ENCODE assay signal across 1 cellular context in genomic region chr7:37916673-37917660, GRCh38.
A peak's percentile ranks its signal among the peaks of the same experiment; 100 is the strongest.
TF ChIP-seq lines count a peak whose summit lies in the region.

Gene SFRP4, minus strand, starts transcription at chr7:37916817. Its CDS starts 280 bp downstream, at chr7:37916537.

TF ChIP-seq in HEK293, 187 proteins besides CTCF, POLR2A, EP300 and RAD21 (continued from another document and continues in another):
- TF ChIP-seq, protein P1, sequence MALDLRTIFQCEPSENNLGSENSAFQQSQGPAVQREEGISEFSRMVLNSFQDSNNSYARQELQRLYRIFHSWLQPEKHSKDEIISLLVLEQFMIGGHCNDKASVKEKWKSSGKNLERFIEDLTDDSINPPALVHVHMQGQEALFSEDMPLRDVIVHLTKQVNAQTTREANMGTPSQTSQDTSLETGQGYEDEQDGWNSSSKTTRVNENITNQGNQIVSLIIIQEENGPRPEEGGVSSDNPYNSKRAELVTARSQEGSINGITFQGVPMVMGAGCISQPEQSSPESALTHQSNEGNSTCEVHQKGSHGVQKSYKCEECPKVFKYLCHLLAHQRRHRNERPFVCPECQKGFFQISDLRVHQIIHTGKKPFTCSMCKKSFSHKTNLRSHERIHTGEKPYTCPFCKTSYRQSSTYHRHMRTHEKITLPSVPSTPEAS (tag by site-specific recombination; IDR thresholded peaks at IDR 0.05): no peak
- TF ChIP-seq KLF7 (tag by site-specific recombination; IDR thresholded peaks at IDR 0.05; ENCODE audit: borderline replicate concordance) (no peak), ZNF639 (tag by site-specific recombination; IDR thresholded peaks at IDR 0.05) (no peak), ZNF280C (tag by site-specific recombination; IDR thresholded peaks at IDR 0.05) (no peak), ZNF248 (tag by site-specific recombination; IDR thresholded peaks at IDR 0.05) (no peak), ZFP41 (tag by site-specific recombination; IDR thresholded peaks at IDR 0.05; ENCODE audit: borderline replicate concordance) (no peak), ZNF654 (tag by site-specific recombination; IDR thresholded peaks at IDR 0.05; ENCODE audit: low read depth) (peak; percentile 31), ZNF398 (tag by site-specific recombination; IDR thresholded peaks at IDR 0.05) (peak; percentile 46), ZNF600 (tag by site-specific recombination; IDR thresholded peaks at IDR 0.05) (no peak), ZNF133 (tag by site-specific recombination; IDR thresholded peaks at IDR 0.05) (no peak), ZNF23 (tag by site-specific recombination; IDR thresholded peaks at IDR 0.05; ENCODE audit: borderline replicate concordance) (no peak), ZNF24 (tag by site-specific recombination; IDR thresholded peaks at IDR 0.05) (no peak), ZNF785 (tag by site-specific recombination; IDR thresholded peaks at IDR 0.05) (no peak), ZNF670 (tag by site-specific recombination; IDR thresholded peaks at IDR 0.05; ENCODE audit: low read depth) (no peak), ZNF184 (tag by site-specific recombination; IDR thresholded peaks at IDR 0.05) (no peak), MEIS1 (CRISPR knock-in tag; IDR thresholded peaks at IDR 0.05; ENCODE audit: borderline replicate concordance) (no peak), ZNF548 (tag by site-specific recombination; IDR thresholded peaks at IDR 0.05) (no peak), IKZF3 (tag by site-specific recombination; IDR thresholded peaks at IDR 0.05) (peak; percentile 51), ZNF341 (tag by site-specific recombination; IDR thresholded peaks at IDR 0.05; ENCODE audit: low read depth) (peak; percentile 40; the same call in 1 of the 2 replicates), ZNF560 (tag by site-specific recombination; IDR thresholded peaks at IDR 0.05; ENCODE audit: borderline replicate concordance) (no peak), ZNF776 (tag by site-specific recombination; IDR thresholded peaks at IDR 0.05; ENCODE audit: borderline replicate concordance) (no peak), ZNF701 (tag by site-specific recombination; IDR thresholded peaks at IDR 0.05) (no peak), ZNF791 (tag by site-specific recombination; IDR thresholded peaks at IDR 0.05) (no peak), ZNF76 (tag by site-specific recombination; IDR thresholded peaks at IDR 0.05; ENCODE audit: borderline replicate concordance, low read depth) (0 out of 2 replicates have a peak, but pooled peaks have one; percentile 24), ZNF624 (tag by site-specific recombination; IDR thresholded peaks at IDR 0.05) (no peak), ZNF501 (tag by site-specific recombination; IDR thresholded peaks at IDR 0.05) (no peak), ZNF704 (tag by site-specific recombination; IDR thresholded peaks at IDR 0.05) (no peak), ZFHX2 (tag by site-specific recombination; conservative IDR thresholded peaks at IDR 0.05) (peak; percentile 4), ZNF544 (tag by site-specific recombination; IDR thresholded peaks at IDR 0.05) (no peak), MYNN (tag by site-specific recombination; IDR thresholded peaks at IDR 0.05; ENCODE audit: borderline replicate concordance) (no peak), BCL11B (tag by site-specific recombination; IDR thresholded peaks at IDR 0.05; ENCODE audit: low read depth) (no peak), OVOL3 (tag by site-specific recombination; IDR thresholded peaks at IDR 0.05) (no peak), ZNF2 (tag by site-specific recombination; IDR thresholded peaks at IDR 0.05) (no peak), ZNF169 (tag by site-specific recombination; IDR thresholded peaks at IDR 0.05) (no peak), ZNF777 (tag by site-specific recombination; IDR thresholded peaks at IDR 0.05; ENCODE audit: borderline replicate concordance) (peak; percentile 74; the same call in 1 of the 2 replicates), ZBTB26 (tag by site-specific recombination; optimal IDR thresholded peaks at IDR 0.05) (peak; percentile 88)
- TF ChIP-seq, protein P2, sequence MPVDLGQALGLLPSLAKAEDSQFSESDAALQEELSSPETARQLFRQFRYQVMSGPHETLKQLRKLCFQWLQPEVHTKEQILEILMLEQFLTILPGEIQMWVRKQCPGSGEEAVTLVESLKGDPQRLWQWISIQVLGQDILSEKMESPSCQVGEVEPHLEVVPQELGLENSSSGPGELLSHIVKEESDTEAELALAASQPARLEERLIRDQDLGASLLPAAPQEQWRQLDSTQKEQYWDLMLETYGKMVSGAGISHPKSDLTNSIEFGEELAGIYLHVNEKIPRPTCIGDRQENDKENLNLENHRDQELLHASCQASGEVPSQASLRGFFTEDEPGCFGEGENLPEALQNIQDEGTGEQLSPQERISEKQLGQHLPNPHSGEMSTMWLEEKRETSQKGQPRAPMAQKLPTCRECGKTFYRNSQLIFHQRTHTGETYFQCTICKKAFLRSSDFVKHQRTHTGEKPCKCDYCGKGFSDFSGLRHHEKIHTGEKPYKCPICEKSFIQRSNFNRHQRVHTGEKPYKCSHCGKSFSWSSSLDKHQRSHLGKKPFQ (tag by site-specific recombination; IDR thresholded peaks at IDR 0.05): no peak
- TF ChIP-seq, protein P3, sequence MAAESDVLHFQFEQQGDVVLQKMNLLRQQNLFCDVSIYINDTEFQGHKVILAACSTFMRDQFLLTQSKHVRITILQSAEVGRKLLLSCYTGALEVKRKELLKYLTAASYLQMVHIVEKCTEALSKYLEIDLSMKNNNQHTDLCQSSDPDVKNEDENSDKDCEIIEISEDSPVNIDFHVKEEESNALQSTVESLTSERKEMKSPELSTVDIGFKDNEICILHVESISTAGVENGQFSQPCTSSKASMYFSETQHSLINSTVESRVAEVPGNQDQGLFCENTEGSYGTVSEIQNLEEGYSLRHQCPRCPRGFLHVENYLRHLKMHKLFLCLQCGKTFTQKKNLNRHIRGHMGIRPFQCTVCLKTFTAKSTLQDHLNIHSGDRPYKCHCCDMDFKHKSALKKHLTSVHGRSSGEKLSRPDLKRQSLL (tag by site-specific recombination; IDR thresholded peaks at IDR 0.05): no peak
- TF ChIP-seq, protein P4, sequence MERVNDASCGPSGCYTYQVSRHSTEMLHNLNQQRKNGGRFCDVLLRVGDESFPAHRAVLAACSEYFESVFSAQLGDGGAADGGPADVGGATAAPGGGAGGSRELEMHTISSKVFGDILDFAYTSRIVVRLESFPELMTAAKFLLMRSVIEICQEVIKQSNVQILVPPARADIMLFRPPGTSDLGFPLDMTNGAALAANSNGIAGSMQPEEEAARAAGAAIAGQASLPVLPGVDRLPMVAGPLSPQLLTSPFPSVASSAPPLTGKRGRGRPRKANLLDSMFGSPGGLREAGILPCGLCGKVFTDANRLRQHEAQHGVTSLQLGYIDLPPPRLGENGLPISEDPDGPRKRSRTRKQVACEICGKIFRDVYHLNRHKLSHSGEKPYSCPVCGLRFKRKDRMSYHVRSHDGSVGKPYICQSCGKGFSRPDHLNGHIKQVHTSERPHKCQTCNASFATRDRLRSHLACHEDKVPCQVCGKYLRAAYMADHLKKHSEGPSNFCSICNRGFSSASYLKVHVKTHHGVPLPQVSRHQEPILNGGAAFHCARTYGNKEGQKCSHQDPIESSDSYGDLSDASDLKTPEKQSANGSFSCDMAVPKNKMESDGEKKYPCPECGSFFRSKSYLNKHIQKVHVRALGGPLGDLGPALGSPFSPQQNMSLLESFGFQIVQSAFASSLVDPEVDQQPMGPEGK (tag by site-specific recombination; IDR thresholded peaks at IDR 0.05): peak; percentile 74
- TF ChIP-seq, protein P5, sequence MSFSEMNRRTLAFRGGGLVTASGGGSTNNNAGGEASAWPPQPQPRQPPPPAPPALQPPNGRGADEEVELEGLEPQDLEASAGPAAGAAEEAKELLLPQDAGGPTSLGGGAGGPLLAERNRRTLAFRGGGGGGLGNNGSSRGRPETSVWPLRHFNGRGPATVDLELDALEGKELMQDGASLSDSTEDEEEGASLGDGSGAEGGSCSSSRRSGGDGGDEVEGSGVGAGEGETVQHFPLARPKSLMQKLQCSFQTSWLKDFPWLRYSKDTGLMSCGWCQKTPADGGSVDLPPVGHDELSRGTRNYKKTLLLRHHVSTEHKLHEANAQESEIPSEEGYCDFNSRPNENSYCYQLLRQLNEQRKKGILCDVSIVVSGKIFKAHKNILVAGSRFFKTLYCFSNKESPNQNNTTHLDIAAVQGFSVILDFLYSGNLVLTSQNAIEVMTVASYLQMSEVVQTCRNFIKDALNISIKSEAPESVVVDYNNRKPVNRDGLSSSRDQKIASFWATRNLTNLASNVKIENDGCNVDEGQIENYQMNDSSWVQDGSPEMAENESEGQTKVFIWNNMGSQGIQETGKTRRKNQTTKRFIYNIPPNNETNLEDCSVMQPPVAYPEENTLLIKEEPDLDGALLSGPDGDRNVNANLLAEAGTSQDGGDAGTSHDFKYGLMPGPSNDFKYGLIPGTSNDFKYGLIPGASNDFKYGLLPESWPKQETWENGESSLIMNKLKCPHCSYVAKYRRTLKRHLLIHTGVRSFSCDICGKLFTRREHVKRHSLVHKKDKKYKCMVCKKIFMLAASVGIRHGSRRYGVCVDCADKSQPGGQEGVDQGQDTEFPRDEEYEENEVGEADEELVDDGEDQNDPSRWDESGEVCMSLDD (tag by site-specific recombination; IDR thresholded peaks at IDR 0.05): peak; percentile 22; the same call in 1 of the 2 replicates
- TF ChIP-seq, protein P6, sequence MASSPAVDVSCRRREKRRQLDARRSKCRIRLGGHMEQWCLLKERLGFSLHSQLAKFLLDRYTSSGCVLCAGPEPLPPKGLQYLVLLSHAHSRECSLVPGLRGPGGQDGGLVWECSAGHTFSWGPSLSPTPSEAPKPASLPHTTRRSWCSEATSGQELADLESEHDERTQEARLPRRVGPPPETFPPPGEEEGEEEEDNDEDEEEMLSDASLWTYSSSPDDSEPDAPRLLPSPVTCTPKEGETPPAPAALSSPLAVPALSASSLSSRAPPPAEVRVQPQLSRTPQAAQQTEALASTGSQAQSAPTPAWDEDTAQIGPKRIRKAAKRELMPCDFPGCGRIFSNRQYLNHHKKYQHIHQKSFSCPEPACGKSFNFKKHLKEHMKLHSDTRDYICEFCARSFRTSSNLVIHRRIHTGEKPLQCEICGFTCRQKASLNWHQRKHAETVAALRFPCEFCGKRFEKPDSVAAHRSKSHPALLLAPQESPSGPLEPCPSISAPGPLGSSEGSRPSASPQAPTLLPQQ (tag by site-specific recombination; IDR thresholded peaks at IDR 0.05): 0 out of 2 replicates have a peak, but pooled peaks have one; percentile 25
